In genomic region chr5:72499090-72499489, GRCh38 we compare ENCODE assay signal across 2 cellular contexts.
TF ChIP-seq lines count a peak whose summit lies in the region.

No MANE protein-coding gene starts in this region.

TF ChIP-seq in IMR-90, 13 proteins besides CTCF, POLR2A, EP300 and RAD21:
- no peak for TF ChIP-seq USF2 (IDR thresholded peaks at IDR 0.05; ENCODE audit: low read depth, low read length)
- no peak for TF ChIP-seq SMC3 (IDR thresholded peaks at IDR 0.05; ENCODE audit: low read depth, low read length)
- TF ChIP-seq RFX5 (IDR thresholded peaks at IDR 0.05; ENCODE audit: low read depth, low read length) = no peak
- TF ChIP-seq NFE2L2 (IDR thresholded peaks at IDR 0.05; ENCODE audit: low read depth, low read length) = no peak
- TF ChIP-seq CEBPB (IDR thresholded peaks at IDR 0.05; ENCODE audit: low read depth, low read length) = no peak
- TF ChIP-seq ELK1 (IDR thresholded peaks at IDR 0.05; ENCODE audit: borderline replicate concordance, low read depth, low read length) = no peak
- TF ChIP-seq FOS (IDR thresholded peaks at IDR 0.05; ENCODE audit: low read depth, low read length) = no peak
- no peak for TF ChIP-seq BHLHE40 (IDR thresholded peaks at IDR 0.05; ENCODE audit: low read depth, low read length)
- TF ChIP-seq MAZ (IDR thresholded peaks at IDR 0.05; ENCODE audit: borderline replicate concordance, low read depth, low read length) = no peak
- TF ChIP-seq MXI1 (IDR thresholded peaks at IDR 0.05; ENCODE audit: borderline replicate concordance, low read depth, low read length) = no peak
- no peak for TF ChIP-seq CHD1 (IDR thresholded peaks at IDR 0.05; ENCODE audit: low read depth, low read length)
- TF ChIP-seq RCOR1 (IDR thresholded peaks at IDR 0.05; ENCODE audit: insufficient replicate concordance, low read length) = no peak
- TF ChIP-seq MAFK (IDR thresholded peaks at IDR 0.05; ENCODE audit: low read depth, low read length) = no peak

TF ChIP-seq in endothelial cell of umbilical vein, 7 proteins besides CTCF, POLR2A, EP300 and RAD21:
- TF ChIP-seq JUN (IDR thresholded peaks at IDR 0.05; ENCODE audit: borderline replicate concordance, insufficient read depth, insufficient read length, low read depth) (no peak), EZH2 (IDR thresholded peaks at IDR 0.05; ENCODE audit: borderline replicate concordance, low read depth, low read length, severe bottlenecking) (no peak), MYC (IDR thresholded peaks at IDR 0.05; ENCODE audit: low read depth, low read length) (no peak)
